In genomic region chr16:31196324-31197088, GRCh38 we compare ENCODE assay signal across 1 cellular context.
A peak's percentile ranks its signal among the peaks of the same experiment; 100 is the strongest.
TF ChIP-seq lines count a peak whose summit lies in the region.

No MANE protein-coding gene starts in this region.

TF ChIP-seq in K562, 482 proteins besides CTCF, POLR2A, EP300 and RAD21:
- TF ChIP-seq MYNN (IDR thresholded peaks at IDR 0.05) (peak; percentile 63; the same call in 1 of the 2 replicates), MYNN (CRISPR knock-in tag; IDR thresholded peaks at IDR 0.05) (no peak), POLR2G (IDR thresholded peaks at IDR 0.05; ENCODE audit: low read depth, low read length) (peak; percentile 60), MBD2 (IDR thresholded peaks at IDR 0.05; ENCODE audit: borderline replicate concordance, low read depth) (no peak), RBFOX2 (IDR thresholded peaks at IDR 0.05; ENCODE audit: low read depth, low read length) (peak; percentile 38), CEBPB (tag; IDR thresholded peaks at IDR 0.05) (peak; percentile 92), POLR2B (IDR thresholded peaks at IDR 0.05; ENCODE audit: low read depth, partially characterized antibody) (peak; percentile 65), SUPT5H (IDR thresholded peaks at IDR 0.05) (peak; percentile 72), GABPB1 (CRISPR knock-in tag; IDR thresholded peaks at IDR 0.05) (no peak), CEBPG (CRISPR knock-in tag; IDR thresholded peaks at IDR 0.05) (peak; percentile 83), CEBPG (tag; conservative IDR thresholded peaks at IDR 0.05 in 1 of 2, IDR thresholded peaks at IDR 0.05 in 1 of 2) (peak; percentile 74 to 79), EWSR1 (IDR thresholded peaks at IDR 0.05; ENCODE audit: borderline replicate concordance, low read depth, partially characterized antibody) (peak; percentile 38)
